8 cellular contexts compared by ENCODE assay signal in the genomic region with DNA sequence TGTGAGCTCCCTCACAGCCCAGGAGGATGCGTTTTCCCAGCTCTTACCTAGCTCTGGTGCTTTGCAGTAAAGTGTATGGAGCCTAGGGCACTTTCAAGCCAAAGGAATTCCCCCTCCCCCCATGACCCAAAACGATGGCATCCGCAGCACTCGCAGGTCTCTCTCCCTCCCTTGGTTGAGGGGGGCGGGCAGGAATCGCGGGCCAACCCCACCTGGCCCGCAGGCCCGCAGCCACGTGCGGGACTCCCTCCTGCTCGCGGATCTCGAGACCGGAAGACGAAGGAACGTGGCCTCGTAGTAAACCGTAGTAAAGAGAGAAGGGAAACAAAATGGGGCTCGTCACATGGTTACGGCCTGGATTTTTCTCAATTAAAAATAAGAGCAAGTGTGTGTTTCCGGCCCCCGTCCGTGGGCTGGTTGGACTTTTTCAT. TPM values are rescaled to one million over a fixed set of nuclear protein-coding genes. Genes with fewer than 3 reads are reported as not detected.
A peak's percentile ranks its signal among the peaks of the same experiment; 100 is the strongest.
DNase-seq lines count a peak whose midpoint lies in the region; ATAC-seq and TF ChIP-seq lines count a peak whose summit lies in the region.

No MANE protein-coding gene starts in this region.

- TF ChIP-seq CTCF in GM12864 (IDR thresholded peaks at IDR 0.05; ENCODE audit: low read depth, low read length, missing control alignments) (no peak), heart left ventricle (IDR thresholded peaks at IDR 0.05) (no peak), parathyroid adenoma (IDR thresholded peaks at IDR 0.05) (no peak)

- H3K27me3 ChIP-seq in heart left ventricle (no peaks in the 10 kb centered on the region), parathyroid adenoma (ENCODE audit: control insufficient read depth, insufficient read depth, low read length) (no peaks in the 10 kb centered on the region)

- H3K4me2 ChIP-seq in parathyroid adenoma (ENCODE audit: low read length) = peak overlapping the region; percentile 86

- peak overlapping the region; percentile 84 for H3K4me3 Mint-ChIP-seq in activated T-helper 2 cell treated with anti-CD3 and anti-CD28 coated beads, Interferon-gamma antibody, Interleukin-2, Interleukin-4, amounts not matched to agents 10 μg/mL and 5 μg/mL and 100 μg/mL, durations not matched to agents 14 hours and 24 hours and 36 hours (ENCODE audit: low read depth)

- intact Hi-C loops in activated T-helper 2 cell treated with anti-CD3 and anti-CD28 coated beads, Interferon-gamma antibody, Interleukin-2, Interleukin-4, amounts not matched to agents 10 μg/mL and 5 μg/mL and 100 μg/mL, durations not matched to agents 14 hours and 24 hours and 36 hours (cut with micrococcal nuclease) = loop anchor here (1.0 to 10.0 kb wide), 4 partner anchors 8 to 306 kb away; partner anchors contain the start of genes IRS1 and RHBDD1
- intact Hi-C loops in heart left ventricle (cut with DNase I) = loop anchor here (5.0 to 10.0 kb wide), 15 partner anchors 34 to 576 kb away; no protein-coding TSS in a partner anchor

- no peaks in the 10 kb centered on the region for H3K36me3 Mint-ChIP-seq in activated T-helper 2 cell treated with anti-CD3 and anti-CD28 coated beads, Interferon-gamma antibody, Interleukin-2, Interleukin-4, amounts not matched to agents 10 μg/mL and 5 μg/mL and 100 μg/mL, durations not matched to agents 14 hours and 24 hours and 36 hours (ENCODE audit: low read depth)

- ATAC-seq in HG02642 (IDR thresholded peaks at IDR 0.05; ENCODE audit: poor library complexity, unreplicated experiment) = peak; percentile 57
- ATAC-seq in heart left ventricle = peak; percentile 0 to 35 (median 20)

- H3K4me1 Mint-ChIP-seq in activated T-helper 2 cell treated with anti-CD3 and anti-CD28 coated beads, Interferon-gamma antibody, Interleukin-2, Interleukin-4, amounts not matched to agents 10 μg/mL and 5 μg/mL and 100 μg/mL, durations not matched to agents 14 hours and 24 hours and 36 hours (ENCODE audit: low read depth) = peaks cover 36% of the 10 kb centered on the region

- H3K4me3 ChIP-seq in GM12864 (ENCODE audit: low read depth, low read length) (peak overlapping the region; percentile 51), heart left ventricle (peak overlapping the region; percentile 43 to 97 (median 76)), parathyroid adenoma (ENCODE audit: low read depth, low read length) (peak overlapping the region; percentile 72)

- H3K27ac Mint-ChIP-seq in activated T-helper 2 cell treated with anti-CD3 and anti-CD28 coated beads, Interferon-gamma antibody, Interleukin-2, Interleukin-4, amounts not matched to agents 10 μg/mL and 5 μg/mL and 100 μg/mL, durations not matched to agents 14 hours and 24 hours and 36 hours = peak overlapping the region; percentile 90

- peak; percentile 46 for DNase-seq in AG08395 (ENCODE audit: low spot score)
- DNase-seq in GM12864 (ENCODE audit: low read depth) = no peak
- DNase-seq in NCI-H2029 treated with DMSO at 0.1 percent for 48 hours (lab: John Stamatoyannopoulos, UW) = peak; percentile 48
- no peak for DNase-seq in activated T-helper 2 cell treated with anti-CD3 and anti-CD28 coated beads, Interferon-gamma antibody, Interleukin-2, Interleukin-4, amounts not matched to agents 10 μg/mL and 5 μg/mL and 100 μg/mL, durations not matched to agents 14 hours and 24 hours and 36 hours (ENCODE audit: low spot score)
- peak in 3 of 5 donors; percentile 52 to 67 (median 60) for DNase-seq in heart left ventricle
- DNase-seq in hepatic stellate cell (ENCODE audit: low spot score) = no peak

- peak overlapping the region; percentile 88 to 98 (median 94) for H3K27ac ChIP-seq in heart left ventricle
- H3K27ac ChIP-seq in parathyroid adenoma = peak overlapping the region; percentile 94

- peaks cover 6% of the 10 kb centered on the region for H3K27me3 Mint-ChIP-seq in activated T-helper 2 cell treated with anti-CD3 and anti-CD28 coated beads, Interferon-gamma antibody, Interleukin-2, Interleukin-4, amounts not matched to agents 10 μg/mL and 5 μg/mL and 100 μg/mL, durations not matched to agents 14 hours and 24 hours and 36 hours (ENCODE audit: low read depth)

- H3K36me3 ChIP-seq in heart left ventricle (no peaks in the 10 kb centered on the region), parathyroid adenoma (ENCODE audit: control insufficient read depth, insufficient read depth, low read length) (no peaks in the 10 kb centered on the region)

- H2AFZ ChIP-seq in parathyroid adenoma = peak overlapping the region; percentile 97

- TF ChIP-seq POLR2A in heart left ventricle (IDR thresholded peaks at IDR 0.05) = no peak

- H3K9me3 ChIP-seq in heart left ventricle = no peaks in the 10 kb centered on the region
- no peaks in the 10 kb centered on the region for H3K9me3 ChIP-seq in parathyroid adenoma (ENCODE audit: control insufficient read depth, low read length)

- peaks cover 0 to 85% (median 73%) of the 10 kb centered on the region in 12 donors for H3K4me1 ChIP-seq in heart left ventricle
- H3K4me1 ChIP-seq in parathyroid adenoma = peaks cover 4% of the 10 kb centered on the region

- no peaks in the 10 kb centered on the region for H3K79me2 ChIP-seq in parathyroid adenoma

- H3K9ac ChIP-seq in parathyroid adenoma = peak overlapping the region; percentile 47

- WGBS in heart left ventricle, 4 donors = 1 to 2% (median 1%) methylated on average over 10 to 24 of the region's 24 CpGs

- no peaks in the 10 kb centered on the region for H3K9me3 Mint-ChIP-seq in activated T-helper 2 cell treated with anti-CD3 and anti-CD28 coated beads, Interferon-gamma antibody, Interleukin-2, Interleukin-4, amounts not matched to agents 10 μg/mL and 5 μg/mL and 100 μg/mL, durations not matched to agents 14 hours and 24 hours and 36 hours

RNA-seq across cellular contexts. Expression of gene IRS1, which starts 8.5 kb away (rescaled TPM):
- 1.9 and 3.1 TPM in 2 replicates for total RNA-seq in activated T-helper 2 cell treated with anti-CD3 and anti-CD28 coated beads, Interferon-gamma antibody, Interleukin-2, Interleukin-4, amounts not matched to agents 10 μg/mL and 5 μg/mL and 100 μg/mL, durations not matched to agents 14 hours and 24 hours and 36 hours
- total RNA-seq in heart left ventricle = 10 to 100 TPM; 13.4 to 45.8 (median 16.8) TPM
- 1 to 10 TPM; 5.0 to 6.5 TPM for polyA plus RNA-seq in heart left ventricle

RNA-seq across cellular contexts. Expression of gene RHBDD1, which starts 44.8 kb away (rescaled TPM):
- total RNA-seq in activated T-helper 2 cell treated with anti-CD3 and anti-CD28 coated beads, Interferon-gamma antibody, Interleukin-2, Interleukin-4, amounts not matched to agents 10 μg/mL and 5 μg/mL and 100 μg/mL, durations not matched to agents 14 hours and 24 hours and 36 hours = 40.9 and 42.2 TPM in 2 replicates
- total RNA-seq in heart left ventricle = 10 to 100 TPM; 12.5 to 44.5 (median 33.2) TPM
- 10 to 100 TPM in 1 of 2 donors, 1 to 10 TPM in 1; 4.7 to 13.4 TPM for polyA plus RNA-seq in heart left ventricle

Comparison
In these comparisons a context has a peak if more than half of its experiments do, and no peak if none do; other contexts are left out.
1. DNase-seq: peak in AG08395 (single experiment), NCI-H2029 treated with DMSO at 0.1 percent for 48 hours (single experiment) and heart left ventricle (3 of 5); none in GM12864 (single experiment), activated T-helper 2 cell treated with anti-CD3 and anti-CD28 coated beads, Interferon-gamma antibody, Interleukin-2, Interleukin-4, amounts not matched to agents 10 μg/mL and 5 μg/mL and 100 μg/mL, durations not matched to agents 14 hours and 24 hours and 36 hours (single experiment) and hepatic stellate cell (single experiment).
2. Peak in every context shown above with its lines, with median percentiles within 50 percentile points of each other: H3K4me3 ChIP-seq.